ENCODE assay signal across 8 cellular contexts in the genomic region with DNA sequence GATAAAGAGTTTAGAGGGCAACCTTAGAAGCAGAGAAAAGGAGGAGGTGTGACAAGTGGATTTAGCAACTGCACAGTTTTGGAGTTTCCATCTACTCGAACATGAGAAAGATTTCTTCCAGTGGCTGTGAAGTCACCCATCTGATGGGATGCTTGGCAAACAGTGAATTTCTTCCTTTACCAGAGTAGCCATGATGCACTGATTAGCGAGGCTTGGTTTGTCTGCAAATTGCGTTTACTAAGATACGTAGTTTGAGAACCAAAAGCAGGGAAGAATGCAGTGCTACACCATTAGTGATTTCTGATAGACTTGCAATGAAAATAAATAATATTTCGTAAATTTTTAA. TPM values are rescaled to one million over a fixed set of nuclear protein-coding genes. Genes with fewer than 3 reads are reported as not detected.
DNase-seq lines count a peak whose midpoint lies in the region; ATAC-seq, FAIRE-seq and TF ChIP-seq lines count a peak whose summit lies in the region.

No MANE protein-coding gene starts in this region.

- H3K36me3 ChIP-seq in breast epithelium (no peaks in the 10 kb centered on the region), mucosa of rectum (ENCODE audit: control insufficient read depth in 2 of 2, insufficient read depth in 2 of 2, low read length in 2 of 2) (no peaks in the 10 kb centered on the region)

- DNase-seq in ACHN: peak; percentile 40
- DNase-seq in HTR-8/SVneo (ENCODE audit: insufficient read length, low spot score): no peak
- no peak for DNase-seq in breast epithelium (ENCODE audit: low spot score in 2 of 2)
- no peak for DNase-seq in GDM1 (lab: John Stamatoyannopoulos, UW)
- DNase-seq in GM19240 (ENCODE audit: insufficient read length, low spot score): no peak

- peak overlapping the region; percentile 52 to 95 for H3K9ac ChIP-seq in mucosa of rectum (ENCODE audit: low read depth in 1 of 2, low read length in 2 of 2)

- H3K27me3 ChIP-seq in breast epithelium (no peaks in the 10 kb centered on the region), mucosa of rectum (ENCODE audit: control insufficient read depth in 2 of 2, insufficient read depth in 2 of 2, low read length in 2 of 2) (no peaks in the 10 kb centered on the region)

- H3K9me3 ChIP-seq in breast epithelium (no peaks in the 10 kb centered on the region), mucosa of rectum (ENCODE audit: control insufficient read depth in 2 of 2, low read length in 2 of 2) (no peaks in the 10 kb centered on the region)

- no peak for TF ChIP-seq POLR2A in breast epithelium (IDR thresholded peaks at IDR 0.05)

- in situ Hi-C loops in ACHN (cut with HindIII; ENCODE audit: low pct_ligation_motif_present, low pct_unique_long_range_greater_than_20kb, low sequenced_read_pairs): no loop called here

- H3K27ac ChIP-seq in breast epithelium (peak overlapping the region in 1 of 2 donors; percentile 79), mucosa of rectum (ENCODE audit: low read depth in 2 of 2, low read length in 2 of 2) (peak overlapping the region; percentile 86 to 89)

- H3K4me3 ChIP-seq in breast epithelium (peak overlapping the region; percentile 78 to 88 (median 82)), mucosa of rectum (ENCODE audit: low read length in 2 of 2) (peak overlapping the region; percentile 70 to 97)

- H3K4me1 ChIP-seq in breast epithelium (no peaks in the 10 kb centered on the region), mucosa of rectum (ENCODE audit: control insufficient read depth in 2 of 2, insufficient read depth in 2 of 2, low read length in 2 of 2) (peaks cover 12 to 15% of the 10 kb centered on the region in 2 donors)

- ATAC-seq in HG03039 (IDR thresholded peaks at IDR 0.05; ENCODE audit: unreplicated experiment) (no peak), HG02870 (IDR thresholded peaks at IDR 0.05; ENCODE audit: unreplicated experiment) (no peak)

- intact Hi-C loops in breast epithelium (cut with DNase I; ENCODE audit: low total_unique reads): no loop called here

- FAIRE-seq in HTR-8/SVneo (lab: Jason Lieb, UNC): peak; percentile 51

- no peak for TF ChIP-seq CTCF in breast epithelium (IDR thresholded peaks at IDR 0.05)

RNA-seq across cellular contexts. Expression of a gene that starts 0.8 kb away (rescaled TPM):
- 1 to 10 TPM; 5.3 to 6.7 (median 5.6) TPM for total RNA-seq in breast epithelium
